33 cellular contexts compared by ENCODE assay signal in genomic region chr3:158775001-158775400, GRCh38. TPM values are rescaled to one million over a fixed set of nuclear protein-coding genes. Genes with fewer than 3 reads are reported as not detected.
A peak's percentile ranks its signal among the peaks of the same experiment; 100 is the strongest.
DNase-seq lines count a peak whose midpoint lies in the region; ATAC-seq and TF ChIP-seq lines count a peak whose summit lies in the region.
"Had no signal": no experiment of that assay in that cellular context is flagged by ENCODE, and none has a peak within 500 bp of the region (broad histone marks: within the 10 kb centered on the region; RNA-seq: fewer than 3 reads in every experiment).

No MANE protein-coding gene starts in this region.

- no peak overlapping the region for H3K4me2 ChIP-seq in SK-N-SH

- H3K36me3 Mint-ChIP-seq in dendritic cell treated with granulocyte-macrophage colony-stimulating factor and Interleukin-4, amounts not matched to agents 40 ng/mL and 50 ng/mL, for 4 days (ENCODE audit: low read depth) = no peaks in the 10 kb centered on the region
- H3K36me3 Mint-ChIP-seq: WTC11 had no signal

- H3K79me2 ChIP-seq in SK-N-SH (ENCODE audit: insufficient read depth) = no peaks in the 10 kb centered on the region

- ATAC-seq in SK-N-SH treated with all-trans-retinoic acid at 6 μM for 48 hours (peak; percentile 40; the same call in 1 of the 3 replicates), mucosa of descending colon (no peak)
- ATAC-seq: upper lobe of right lung, WTC11 had no signal

- no peak for TF ChIP-seq RAD21 in SK-N-SH (IDR thresholded peaks at IDR 0.05; ENCODE audit: low read length)

- peaks cover under 1% of the 10 kb centered on the region for H3F3A ChIP-seq in SK-N-SH (replicated peaks; ENCODE audit: insufficient read depth)

- H3K4me1 ChIP-seq in SK-N-SH (ENCODE audit: control insufficient read depth in 1 of 2, insufficient read depth in 2 of 2, low read depth in 1 of 2, low read length in 1 of 2) (peaks cover 0 to 6% of the 10 kb centered on the region in 2 experiments; a peak in 3 of 4 replicates), left ventricle myocardium inferior (peaks cover 31% of the 10 kb centered on the region), sigmoid colon (peaks cover 0 to 81% (median 73%) of the 10 kb centered on the region in 4 donors), mucosa of descending colon (ENCODE audit: low read depth) (no peaks in the 10 kb centered on the region)
- H3K4me1 ChIP-seq: HAP-1 had no signal

- H3K9me2 ChIP-seq in SK-N-SH = no peaks in the 10 kb centered on the region

- H3K9me3 ChIP-seq in SK-N-SH (no peaks in the 10 kb centered on the region), left ventricle myocardium inferior (replicated peaks) (no peaks in the 10 kb centered on the region), sigmoid colon (no peaks in the 10 kb centered on the region), mucosa of descending colon (no peaks in the 10 kb centered on the region)
- H3K9me3 ChIP-seq: Caco-2, HAP-1, heart left ventricle, ovary, SJSA1, suprapubic skin, upper lobe of right lung had no signal

- peak overlapping the region; percentile 38 for H3K27ac Mint-ChIP-seq in dendritic cell treated with granulocyte-macrophage colony-stimulating factor and Interleukin-4, amounts not matched to agents 40 ng/mL and 50 ng/mL, for 4 days
- H3K27ac Mint-ChIP-seq: activated CD4-positive, alpha-beta T cell treated with anti-CD3 and anti-CD28 coated beads, Interleukin-2, amount 10 ng/mL, durations not matched to agents 24 days and 14 days; WTC11 had no signal

- no peaks in the 10 kb centered on the region for H3K27me3 Mint-ChIP-seq in dendritic cell treated with granulocyte-macrophage colony-stimulating factor and Interleukin-4, amounts not matched to agents 40 ng/mL and 50 ng/mL, for 4 days
- H3K27me3 Mint-ChIP-seq: activated CD4-positive, alpha-beta T cell treated with anti-CD3 and anti-CD28 coated beads, Interleukin-2, amount 10 ng/mL, durations not matched to agents 24 days and 14 days had no signal

- CTCF ChIA-PET in SK-N-SH (lab: Yijun Ruan, JAX) = interaction anchor here (1.0 to 1.1 kb wide), 3 partner anchors 9 to 16 kb away, joined by 3 to 4 read pairs (median 3); no protein-coding TSS in a partner anchor

- no peaks in the 10 kb centered on the region for H3K27me3 ChIP-seq in SK-N-SH (ENCODE audit: insufficient read depth)
- H3K27me3 ChIP-seq in left ventricle myocardium inferior (ENCODE audit: low read depth) = no peaks in the 10 kb centered on the region
- no peaks in the 10 kb centered on the region for H3K27me3 ChIP-seq in sigmoid colon
- H3K27me3 ChIP-seq: dorsolateral prefrontal cortex, heart left ventricle, ovary, SJSA1, suprapubic skin, upper lobe of right lung had no signal

- no peak overlapping the region for H3K9ac ChIP-seq in SK-N-SH

- POLR2A ChIA-PET in SK-N-SH (lab: Yijun Ruan, JAX) = no interaction called here

- TF ChIP-seq POLR2A in sigmoid colon (IDR thresholded peaks at IDR 0.05) = no peak

- H3K36me3 ChIP-seq in SK-N-SH (replicated peaks in 1 of 2; ENCODE audit: control insufficient read depth in 1 of 2, insufficient read depth in 2 of 2, low read length in 1 of 2) (no peaks in the 10 kb centered on the region), left ventricle myocardium inferior (no peaks in the 10 kb centered on the region), sigmoid colon (no peaks in the 10 kb centered on the region), mucosa of descending colon (ENCODE audit: low read depth) (no peaks in the 10 kb centered on the region)
- H3K36me3 ChIP-seq: HAP-1, heart left ventricle, ovary, SJSA1, suprapubic skin, upper lobe of right lung had no signal

- no peaks in the 10 kb centered on the region for H4K20me1 ChIP-seq in SK-N-SH (ENCODE audit: insufficient read depth)

- no peak overlapping the region for H3K4me3 Mint-ChIP-seq in dendritic cell treated with granulocyte-macrophage colony-stimulating factor and Interleukin-4, amounts not matched to agents 40 ng/mL and 50 ng/mL, for 4 days
- H3K4me3 Mint-ChIP-seq: activated CD4-positive, alpha-beta T cell treated with anti-CD3 and anti-CD28 coated beads, Interleukin-2, amount 10 ng/mL, durations not matched to agents 24 days and 14 days; WTC11 had no signal

- DNase-seq in SK-N-SH = no peak
- no peak for DNase-seq in left ventricle myocardium inferior
- DNase-seq in sigmoid colon = no peak
- DNase-seq in effector CD4-positive, alpha-beta T cell = no peak
- DNase-seq in mucosa of descending colon = no peak
- no peak for DNase-seq in HT-29 (ENCODE audit: low spot score)
- DNase-seq: activated CD4-positive, alpha-beta T cell treated with anti-CD3 and anti-CD28 coated beads, Interleukin-2, amount 10 ng/mL, durations not matched to agents 24 days and 14 days; activated effector memory CD4-positive, alpha-beta T cell treated with anti-CD3 and anti-CD28 coated beads, Interleukin-2, amount 50 U/mL, for 16 hours; activated T-cell treated with anti-CD3 and anti-CD28 coated beads, Interleukin-2, amount 50 U/mL, for 1 hour; Caco-2; cerebellar nuclear complex; dorsolateral prefrontal cortex; heart left ventricle; kidney; NCI-H1436 treated with DMSO at 0.1 percent for 48 hours; NCI-H345; NCI-H748 treated with DMSO at 0.1 percent for 48 hours; ovary; stimulated activated CD4-positive, alpha-beta T cell treated with anti-CD3 and anti-CD28 coated beads, Interleukin-1b, Interleukin-23, amount 100 ng/mL, for 48 hours; stimulated activated naive CD4-positive, alpha-beta T cell treated with Interleukin-2 at 50 U/mL for 16 hours; T-helper 1 cell; upper lobe of right lung had no signal

- no peak overlapping the region for H3K4me3 ChIP-seq in SK-N-SH (ENCODE audit: low read depth in 2 of 2, low read length in 1 of 2)
- no peak overlapping the region for H3K4me3 ChIP-seq in left ventricle myocardium inferior
- no peak overlapping the region for H3K4me3 ChIP-seq in sigmoid colon
- H3K4me3 ChIP-seq in mucosa of descending colon = no peak overlapping the region
- H3K4me3 ChIP-seq: dorsolateral prefrontal cortex, HAP-1, heart left ventricle, lung, ovary, SJSA1, suprapubic skin, upper lobe of right lung had no signal

- peaks cover 32% of the 10 kb centered on the region for H3K4me1 Mint-ChIP-seq in dendritic cell treated with granulocyte-macrophage colony-stimulating factor and Interleukin-4, amounts not matched to agents 40 ng/mL and 50 ng/mL, for 4 days (ENCODE audit: low read depth)

- WGBS in SK-N-SH (ENCODE audit: low lambda C conversion rate) = 82% methylated on average over 2 of the region's 2 CpGs
- WGBS in sigmoid colon, 2 donors = 74 to 82% methylated on average over 2 of the region's 2 CpGs

- H2AFZ ChIP-seq in SK-N-SH (ENCODE audit: low read depth) = no peak overlapping the region

- H3K9me3 Mint-ChIP-seq in dendritic cell treated with granulocyte-macrophage colony-stimulating factor and Interleukin-4, amounts not matched to agents 40 ng/mL and 50 ng/mL, for 4 days = no peaks in the 10 kb centered on the region
- H3K9me3 Mint-ChIP-seq: activated CD4-positive, alpha-beta T cell treated with anti-CD3 and anti-CD28 coated beads, Interleukin-2, amount 10 ng/mL, durations not matched to agents 24 days and 14 days had no signal

- TF ChIP-seq CTCF in SK-N-SH (IDR thresholded peaks at IDR 0.05) (no peak), left ventricle myocardium inferior (IDR thresholded peaks at IDR 0.05; ENCODE audit: borderline replicate concordance) (no peak), sigmoid colon (IDR thresholded peaks at IDR 0.05) (no peak), mucosa of descending colon (IDR thresholded peaks at IDR 0.05) (no peak)

- H3K27ac ChIP-seq in SK-N-SH (ENCODE audit: low read depth in 2 of 2, low read length in 1 of 2) (peak overlapping the region in 1 of 2 experiments; percentile 13; a peak in 1 of 4 replicates), left ventricle myocardium inferior (replicated peaks) (peak overlapping the region; percentile 60), sigmoid colon (peak overlapping the region; percentile 20 to 57 (median 55))
- H3K27ac ChIP-seq: 22Rv1, C4-2B, dorsolateral prefrontal cortex, ovary, SJSA1, suprapubic skin, upper lobe of right lung had no signal

- intact Hi-C loops in dendritic cell treated with granulocyte-macrophage colony-stimulating factor and Interleukin-4, amounts not matched to agents 40 ng/mL and 50 ng/mL, for 4 days (cut with micrococcal nuclease) = no loop called here
- intact Hi-C loops in left ventricle myocardium inferior (cut with micrococcal nuclease) = no loop called here
- intact Hi-C loops in sigmoid colon (cut with DNase I) = no loop called here
- intact Hi-C loops in mucosa of descending colon (cut with DNase I, micrococcal nuclease) = no loop called here

- TF ChIP-seq EP300 in SK-N-SH (IDR thresholded peaks at IDR 0.05; ENCODE audit: borderline replicate concordance in 1 of 2, low read depth in 1 of 2, low read length in 1 of 2) (no peak), sigmoid colon (IDR thresholded peaks at IDR 0.05) (no peak)

TF ChIP-seq in SK-N-SH treated with all-trans-retinoic acid at 6 μM for 48 hours, 23 proteins besides CTCF, POLR2A, EP300 and RAD21:
- TF ChIP-seq SNAI2 (CRISPR knock-in tag; IDR thresholded peaks at IDR 0.05) (peak; percentile 62; the same call in 1 of the 2 replicates), TCF4 (CRISPR knock-in tag; IDR thresholded peaks at IDR 0.05; ENCODE audit: borderline replicate concordance) (no peak)
TF ChIP-seq in SK-N-SH treated with all-trans-retinoic acid at 6 μM for 48 hours: peak in this region for 1.

RNA-seq across cellular contexts. Expression of gene MFSD1, which starts 26.9 kb away (rescaled TPM):
- polyA plus RNA-seq in SK-N-SH (2012; rRNA removed) = 44.9 and 70.4 TPM in 2 replicates
- polyA plus RNA-seq in SK-N-SH (2012; cell fraction: cytosol; rRNA removed) = 62.0 and 65.7 TPM in 2 replicates
- 21.3 and 43.6 TPM in 2 replicates for polyA plus RNA-seq in SK-N-SH (2012; cell fraction: nucleus; rRNA removed)
- total RNA-seq in left ventricle myocardium inferior = 26.2 TPM
- 10 to 100 TPM; 53.9 to 58.5 (median 56.4) TPM for total RNA-seq in sigmoid colon
- 10 to 100 TPM; 25.2 to 54.1 (median 39.5) TPM for polyA plus RNA-seq in sigmoid colon
- total RNA-seq in mucosa of descending colon = 10 to 100 TPM; 55.3 to 77.8 (median 59.4) TPM
- total RNA-seq in HT-29 (2014; rRNA removed; shearing (Covaris generic)) = 25.1 and 34.1 TPM in 2 replicates

RNA-seq across cellular contexts. Expression of gene RARRES1, which starts 42.7 kb away (rescaled TPM):
- 0.11 and 0.15 TPM in 2 replicates for polyA plus RNA-seq in SK-N-SH (2012; rRNA removed)
- 0.14 and 0.48 TPM in 2 replicates for polyA plus RNA-seq in SK-N-SH (2012; cell fraction: cytosol; rRNA removed)
- polyA plus RNA-seq in SK-N-SH (2012; cell fraction: nucleus; rRNA removed) = 0.05 and 0.10 TPM in 2 replicates
- 8.4 TPM for total RNA-seq in left ventricle myocardium inferior
- total RNA-seq in sigmoid colon = 100 to 1,000 TPM in 1 of 4 donors, 10 to 100 TPM in 2, 1 to 10 TPM in 1; 6.4 to 208 (median 26.8) TPM
- polyA plus RNA-seq in sigmoid colon = 10 to 100 TPM; 10.2 to 39.3 (median 14.6) TPM
- 10 to 100 TPM; 42.7 to 72.0 (median 43.8) TPM for total RNA-seq in mucosa of descending colon
- 79.2 and 102 TPM in 2 replicates for total RNA-seq in HT-29 (2014; rRNA removed; shearing (Covaris generic))
- total RNA-seq: activated CD4-positive, alpha-beta T cell treated with anti-CD3 and anti-CD28 coated beads, Interleukin-2, amount 10 ng/mL, durations not matched to agents 24 days and 14 days; G401 had no signal
- polyA plus RNA-seq: neural cell had no signal
